ENCODE assay signal across 10 cellular contexts in the genomic region with DNA sequence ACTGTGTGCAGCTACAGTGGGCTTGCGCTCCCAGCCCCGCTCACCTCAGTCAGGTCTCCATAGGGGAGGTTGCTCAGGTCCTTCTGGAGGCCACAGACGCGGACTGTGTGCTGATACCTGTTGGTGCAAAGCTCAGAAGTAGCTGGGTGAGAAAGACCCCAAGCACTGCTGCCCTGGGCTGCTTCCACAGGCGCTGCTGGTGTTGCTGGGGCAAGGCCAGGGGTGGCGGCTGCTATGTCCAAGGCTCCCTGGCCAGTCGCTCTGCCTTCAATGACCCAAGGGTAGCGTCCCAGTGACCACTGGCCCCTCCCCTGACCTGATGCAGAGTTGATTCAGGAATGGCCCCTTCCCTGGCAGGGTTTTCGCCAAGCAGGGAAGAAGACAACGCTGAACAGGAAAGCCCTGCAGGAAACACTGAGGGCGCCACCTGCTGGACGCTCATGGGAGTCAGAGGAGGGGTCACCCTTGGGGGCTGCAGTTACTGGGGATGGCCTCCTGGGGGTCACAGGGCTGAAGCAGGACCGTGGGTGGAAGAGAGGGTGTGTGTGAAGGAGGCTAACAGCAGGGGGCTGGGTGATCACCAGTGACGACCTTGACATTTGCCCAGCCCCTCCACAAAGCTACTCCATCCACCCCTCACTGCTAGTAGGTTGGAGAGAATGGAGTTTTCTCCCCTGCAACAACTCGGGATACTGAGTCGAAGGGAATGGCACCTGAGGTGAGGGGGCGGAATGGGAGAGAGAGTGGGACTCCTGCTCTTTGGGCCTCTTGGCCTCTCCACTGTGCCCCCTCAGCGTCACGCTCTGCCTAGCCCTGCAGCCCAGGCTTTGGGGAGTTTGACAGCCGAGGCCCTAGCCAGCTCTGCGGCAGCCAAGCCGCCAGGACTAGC. TPM values are rescaled to one million over a fixed set of nuclear protein-coding genes. Genes with fewer than 3 reads are reported as not detected.
DNase-seq lines count a peak whose midpoint lies in the region; ATAC-seq, FAIRE-seq and TF ChIP-seq lines count a peak whose summit lies in the region.
"Had no signal": no experiment of that assay in that cellular context is flagged by ENCODE, and none has a peak within 500 bp of the region (broad histone marks: within the 10 kb centered on the region; RNA-seq: fewer than 3 reads in every experiment).

No MANE protein-coding gene starts in this region.

- H3K36me3 ChIP-seq in neuronal stem cell (replicated peaks in 1 of 2; ENCODE audit: control insufficient read depth in 2 of 2, insufficient read depth in 2 of 2, low read length in 2 of 2): no peaks in the 10 kb centered on the region

- no peak overlapping the region for H2BK5ac ChIP-seq in neuronal stem cell (ENCODE audit: low read length)

- no peak for TF ChIP-seq POLR2A in H54 (IDR thresholded peaks at IDR 0.05; ENCODE audit: low read depth, low read length)

- peak overlapping the region; percentile 17 for H2AK5ac ChIP-seq in neuronal stem cell (ENCODE audit: low read depth, low read length)

- peaks cover 4% of the 10 kb centered on the region for H3K36me3 Mint-ChIP-seq in endothelial cell (ENCODE audit: low read depth, unreplicated experiment)

- no peak overlapping the region for H4K8ac ChIP-seq in neuronal stem cell (ENCODE audit: low read depth, low read length)

- H3K27me3 ChIP-seq in neuronal stem cell (ENCODE audit: control insufficient read depth in 3 of 3, insufficient read depth in 3 of 3, low read depth in 1 of 3, low read length in 3 of 3): no peaks in the 10 kb centered on the region

- no peak overlapping the region for H4K91ac ChIP-seq in neuronal stem cell (ENCODE audit: low read depth, low read length, poor library complexity)

- no peak for FAIRE-seq in H54 (lab: Jason Lieb, UNC)
- FAIRE-seq: A204.1 had no signal

- no peak for ATAC-seq in HG03039 (IDR thresholded peaks at IDR 0.05; ENCODE audit: unreplicated experiment)

- no peak overlapping the region for H3K23ac ChIP-seq in neuronal stem cell (ENCODE audit: low read depth, low read length, poor library complexity)

- WGBS in neuronal stem cell (ENCODE audit: extremely low coverage in 2 of 2, insufficient read length in 2 of 2, insufficient replicate concordance in 1 of 2), 2 donors: no CpG with 5 or more reads among the region's 22 CpGs

- no peak overlapping the region for H3K4me3 Mint-ChIP-seq in endothelial cell (ENCODE audit: unreplicated experiment)

- H2BK120ac ChIP-seq in neuronal stem cell (ENCODE audit: low read depth, low read length): no peak overlapping the region

- H3K4me1 ChIP-seq in neuronal stem cell (ENCODE audit: control insufficient read depth in 2 of 2, insufficient read depth in 1 of 2, low read depth in 1 of 2, low read length in 2 of 2): peaks cover 0 to 4% of the 10 kb centered on the region in 2 donors

- H3K4me2 ChIP-seq in neuronal stem cell (ENCODE audit: insufficient read depth, low read length, poor library complexity, severe bottlenecking): no peak overlapping the region

- no peaks in the 10 kb centered on the region for H3K79me1 ChIP-seq in neuronal stem cell (ENCODE audit: low read depth, low read length)

- peak overlapping the region; percentile 91 for H3K18ac ChIP-seq in neuronal stem cell (ENCODE audit: low read length)

- DNase-seq in DMS53 (lab: John Stamatoyannopoulos, UW) (peak; percentile 56), DMS53 treated with DMSO at 0.1 percent for 48 hours (lab: John Stamatoyannopoulos, UW; ENCODE audit: unreplicated experiment) (no peak), H54 (ENCODE audit: insufficient read length, low spot score) (peak; percentile 73), NCI-H1694 treated with DMSO at 0.1 percent for 48 hours (lab: John Stamatoyannopoulos, UW) (peak; percentile 23), endothelial cell (ENCODE audit: low spot score) (peak; percentile 96), neuronal stem cell (ENCODE audit: low spot score) (peak; percentile 84)
- DNase-seq in activated CD4-positive, alpha-beta T cell treated with anti-CD3 and anti-CD28 coated beads, Interleukin-2, amount 50 U/mL, for 24 hours (ENCODE audit: low read depth in 1 of 2, low spot score in 1 of 2): peak; percentile 24 to 37

- H3K27ac ChIP-seq in neuronal stem cell (replicated peaks; ENCODE audit: low read length): no peak overlapping the region

- peak; percentile 97 for TF ChIP-seq CTCF in endothelial cell (IDR thresholded peaks at IDR 0.05; ENCODE audit: unreplicated experiment)

- peak overlapping the region; percentile 76 for H2AFZ ChIP-seq in neuronal stem cell (ENCODE audit: low read length)

- no peaks in the 10 kb centered on the region for H3K9me3 Mint-ChIP-seq in endothelial cell (ENCODE audit: unreplicated experiment)

- no peaks in the 10 kb centered on the region for H3K4me1 Mint-ChIP-seq in endothelial cell (ENCODE audit: unreplicated experiment)

- no peak overlapping the region for H3K4ac ChIP-seq in neuronal stem cell (ENCODE audit: low read length)

- H3K27ac Mint-ChIP-seq in endothelial cell (ENCODE audit: unreplicated experiment): no peak overlapping the region

- no peaks in the 10 kb centered on the region for H3K9me3 ChIP-seq in neuronal stem cell (replicated peaks in 1 of 2; ENCODE audit: control insufficient read depth in 2 of 2, insufficient read depth in 1 of 2, low read depth in 1 of 2, low read length in 2 of 2)

- no peak overlapping the region for H3K4me3 ChIP-seq in neuronal stem cell (ENCODE audit: low read length in 2 of 2)

- peak overlapping the region; percentile 6 for H2BK15ac ChIP-seq in neuronal stem cell (ENCODE audit: low read length)

- H2BK12ac ChIP-seq in neuronal stem cell (ENCODE audit: low read length): peak overlapping the region; percentile 68

- no peak overlapping the region for H3K14ac ChIP-seq in neuronal stem cell (ENCODE audit: low read length)

- peaks cover 13% of the 10 kb centered on the region for H3K27me3 Mint-ChIP-seq in endothelial cell (ENCODE audit: unreplicated experiment)

- H3K9ac ChIP-seq in neuronal stem cell (ENCODE audit: low read depth, low read length, poor library complexity): no peak overlapping the region

RNA-seq across cellular contexts. Expression of a gene that starts 38.3 kb away (rescaled TPM):
- total RNA-seq in endothelial cell (ENCODE audit: unreplicated experiment): 0.31 TPM
- 0.11 TPM for polyA plus RNA-seq in neuronal stem cell (2013, experiment 1 of 2)
- 0.06 TPM for polyA plus RNA-seq in neuronal stem cell (2013, experiment 2 of 2)
- polyA plus RNA-seq: esophagus had no signal
